Comparison of ENCODE assay signal across 23 cellular contexts in genomic region chr2:143675006-143675405, GRCh38.
"Had no signal": no experiment of that assay in that cellular context is flagged by ENCODE, and none has a peak within 500 bp of the region (broad histone marks: within the 10 kb centered on the region; RNA-seq: fewer than 3 reads in every experiment).

No MANE protein-coding gene starts in this region.

- DNase-seq: activated B cell treated with CpG ODN at 0.5 μM for 24 hours; activated CD4-positive, alpha-beta memory T cell treated with anti-CD3 and anti-CD28 coated beads, Interleukin-2, amount 10 ng/mL, durations not matched to agents 7 days and 5 days; activated CD4-positive, alpha-beta T cell treated with anti-CD3 and anti-CD28 coated beads for 1 hour; activated CD4-positive, alpha-beta T cell treated with anti-CD3 and anti-CD28 coated beads, Interleukin-2, amount 10 ng/mL, durations not matched to agents 7 days and 5 days; activated CD8-positive, alpha-beta memory T cell treated with anti-CD3 and anti-CD28 coated beads, Interleukin-2, amount 50 U/mL, for 48 hours; activated effector memory CD4-positive, alpha-beta T cell treated with anti-CD3 and anti-CD28 coated beads, Interleukin-2, amount 50 U/mL, for 16 hours; activated naive CD4-positive, alpha-beta T cell treated with Interleukin-2 at 50 U/mL for 16 hours; amygdala; cortex of kidney; NCI-H1048; NCI-H146; NCI-H187 treated with DMSO at 0.1 percent for 48 hours; NCI-H2081 treated with DMSO at 0.1 percent for 48 hours; NCI-H446; NCI-H524; Peyer's patch; Right ventricle myocardium superior; T-helper 17 cell; T-helper 9 cell had no signal

- H3K4me1 Mint-ChIP-seq: activated CD4-positive, alpha-beta memory T cell treated with anti-CD3 and anti-CD28 coated beads, Interleukin-2, amount 10 ng/mL, durations not matched to agents 7 days and 5 days; activated CD4-positive, alpha-beta T cell treated with anti-CD3 and anti-CD28 coated beads, Interleukin-2, amount 10 ng/mL, durations not matched to agents 7 days and 5 days had no signal

- H3K4me3 Mint-ChIP-seq: activated B cell treated with CpG ODN at 0.5 μM for 24 hours; activated CD4-positive, alpha-beta memory T cell treated with anti-CD3 and anti-CD28 coated beads, Interleukin-2, amount 10 ng/mL, durations not matched to agents 7 days and 5 days; activated CD4-positive, alpha-beta T cell treated with anti-CD3 and anti-CD28 coated beads, Interleukin-2, amount 10 ng/mL, durations not matched to agents 7 days and 5 days; activated T-helper 1 cell treated with anti-CD3 and anti-CD28 coated beads, Interleukin-12 subunit alpha, Interleukin-12 subunit beta, Interleukin-2, Interleukin-4 antibody, amounts not matched to agents 30 ng/mL and 10 ng/mL and 1 ng/mL, durations not matched to agents 14 hours and 24 hours and 36 hours; brain; central memory CD8-positive, alpha-beta T cell; T-helper 17 cell had no signal

- H3K9me3 Mint-ChIP-seq: activated B cell treated with CpG ODN at 0.5 μM for 24 hours; activated CD4-positive, alpha-beta memory T cell treated with anti-CD3 and anti-CD28 coated beads, Interleukin-2, amount 10 ng/mL, durations not matched to agents 7 days and 5 days; central memory CD8-positive, alpha-beta T cell had no signal

- H3K27me3 Mint-ChIP-seq: activated B cell treated with CpG ODN at 0.5 μM for 24 hours; activated CD4-positive, alpha-beta memory T cell treated with anti-CD3 and anti-CD28 coated beads, Interleukin-2, amount 10 ng/mL, durations not matched to agents 7 days and 5 days; activated CD4-positive, alpha-beta T cell treated with anti-CD3 and anti-CD28 coated beads, Interleukin-2, amount 10 ng/mL, durations not matched to agents 7 days and 5 days; brain; central memory CD8-positive, alpha-beta T cell; T-helper 17 cell had no signal

- H3K27ac Mint-ChIP-seq: activated B cell treated with CpG ODN at 0.5 μM for 24 hours; activated CD4-positive, alpha-beta memory T cell treated with anti-CD3 and anti-CD28 coated beads, Interleukin-2, amount 10 ng/mL, durations not matched to agents 7 days and 5 days; activated CD4-positive, alpha-beta T cell treated with anti-CD3 and anti-CD28 coated beads, Interleukin-2, amount 10 ng/mL, durations not matched to agents 7 days and 5 days; activated T-helper 1 cell treated with anti-CD3 and anti-CD28 coated beads, Interleukin-12 subunit alpha, Interleukin-12 subunit beta, Interleukin-2, Interleukin-4 antibody, amounts not matched to agents 30 ng/mL and 10 ng/mL and 1 ng/mL, durations not matched to agents 14 hours and 24 hours and 36 hours; brain had no signal

- FAIRE-seq: astrocyte had no signal

- ATAC-seq: T-helper 17 cell had no signal
